ENCODE assay signal across 23 cellular contexts in the genomic region with DNA sequence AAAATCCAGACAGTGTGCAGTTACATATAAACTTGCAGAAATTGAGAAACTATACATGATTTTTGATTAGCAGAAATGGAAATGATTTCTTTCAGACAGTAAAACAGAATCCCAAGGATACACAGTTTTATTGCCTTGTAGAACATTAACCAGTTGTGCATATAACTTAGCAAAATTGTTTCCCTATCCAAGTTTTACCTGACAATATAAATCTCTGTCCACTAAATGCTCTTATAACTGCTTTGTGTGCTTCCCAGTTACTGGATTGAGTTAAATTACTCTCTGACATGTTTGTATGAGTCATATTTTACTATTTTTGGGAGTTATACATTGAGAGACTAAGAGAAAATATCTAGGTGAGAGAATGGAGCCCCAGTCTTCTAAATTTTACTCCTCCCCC.
"Had no signal": no experiment of that assay in that cellular context is flagged by ENCODE, and none has a peak within 500 bp of the region (broad histone marks: within the 10 kb centered on the region; RNA-seq: fewer than 3 reads in every experiment).

No MANE protein-coding gene starts in this region.

- H3K9me3 Mint-ChIP-seq: dendritic cell treated with granulocyte-macrophage colony-stimulating factor and Interleukin-4, amounts not matched to agents 40 ng/mL and 50 ng/mL, for 4 days; endodermal cell; mesothelial cell of epicardium; naive thymus-derived CD4-positive, alpha-beta T cell had no signal

- H3K36me3 Mint-ChIP-seq: mesothelial cell of epicardium; naive thymus-derived CD4-positive, alpha-beta T cell; natural killer cell had no signal

- H3K27ac ChIP-seq: colonic mucosa, esophagus muscularis mucosa, foreskin keratinocyte, gastroesophageal sphincter, heart left ventricle, hepatocyte, left lung, lower lobe of right lung had no signal

- H3K4me3 Mint-ChIP-seq: dendritic cell treated with granulocyte-macrophage colony-stimulating factor and Interleukin-4, amounts not matched to agents 40 ng/mL and 50 ng/mL, for 4 days; effector memory CD8-positive, alpha-beta T cell; endodermal cell; immature natural killer cell; mesothelial cell of epicardium; naive thymus-derived CD4-positive, alpha-beta T cell; natural killer cell had no signal

- H3K4me1 Mint-ChIP-seq: endodermal cell; immature natural killer cell; mesothelial cell of epicardium; naive thymus-derived CD4-positive, alpha-beta T cell; natural killer cell had no signal

- H3K27ac Mint-ChIP-seq: dendritic cell treated with granulocyte-macrophage colony-stimulating factor and Interleukin-4, amounts not matched to agents 40 ng/mL and 50 ng/mL, for 4 days; effector memory CD8-positive, alpha-beta T cell; endodermal cell; immature natural killer cell; mesothelial cell of epicardium; naive thymus-derived CD4-positive, alpha-beta T cell; natural killer cell had no signal

- ATAC-seq: effector memory CD8-positive, alpha-beta T cell; foreskin keratinocyte; gastroesophageal sphincter; heart left ventricle; left lung; left ventricle myocardium superior; lower lobe of right lung; naive thymus-derived CD4-positive, alpha-beta T cell; natural killer cell had no signal

- H3K27me3 Mint-ChIP-seq: dendritic cell treated with granulocyte-macrophage colony-stimulating factor and Interleukin-4, amounts not matched to agents 40 ng/mL and 50 ng/mL, for 4 days; effector memory CD8-positive, alpha-beta T cell had no signal

- DNase-seq: colonic mucosa; cortex of kidney; effector CD8-positive, alpha-beta T cell; effector memory CD8-positive, alpha-beta T cell; endodermal cell; foreskin keratinocyte; heart left ventricle; hypothalamus; immature natural killer cell; islet precursor cell; kidney; kidney glomerular epithelial cell; left lung; left ventricle myocardium superior; lower lobe of right lung; mesenchymal stem cell; naive thymus-derived CD4-positive, alpha-beta T cell; natural killer cell had no signal
